In the genomic region with DNA sequence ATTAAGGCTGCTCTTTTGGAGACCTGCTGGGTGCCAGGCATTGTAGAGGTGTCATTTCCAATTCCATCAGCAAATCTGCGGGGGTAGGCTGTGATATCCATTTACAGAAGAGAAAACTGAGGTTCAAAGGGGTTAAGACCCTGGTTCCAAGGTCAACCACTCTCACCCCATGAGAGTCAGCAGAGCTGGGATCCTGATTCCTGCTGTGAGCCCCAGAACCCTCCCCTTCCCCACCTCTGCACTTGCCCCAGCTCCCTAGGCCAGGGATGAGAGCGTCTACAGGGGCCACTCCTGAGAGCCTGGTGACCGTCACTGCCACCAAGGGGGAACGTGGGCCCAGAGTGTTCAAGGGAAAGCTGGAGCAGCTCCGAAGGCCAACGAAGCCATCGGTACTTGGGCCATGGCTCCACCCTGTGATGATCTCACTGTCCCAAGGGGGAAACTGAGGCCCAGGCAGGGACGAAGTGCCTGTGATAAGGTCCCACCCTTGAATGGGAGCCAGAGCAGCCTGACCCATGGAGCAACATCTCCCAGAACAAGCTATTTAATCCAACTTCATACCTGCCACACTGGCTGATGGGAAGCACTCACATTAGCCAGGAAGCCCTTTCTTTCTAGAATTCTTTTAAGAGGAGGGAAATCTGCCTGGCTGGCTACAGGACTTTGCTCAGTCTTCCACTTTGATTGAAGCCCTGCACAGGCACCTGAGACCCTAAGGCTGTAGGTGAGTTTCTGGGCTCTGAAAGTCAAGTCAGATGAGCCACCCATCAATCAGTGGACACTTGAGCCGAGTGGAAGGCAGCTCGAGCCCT, we compare ENCODE assay signal across 1 cellular context.
A peak's percentile ranks its signal among the peaks of the same experiment; 100 is the strongest.
TF ChIP-seq lines count a peak whose summit lies in the region.

No MANE protein-coding gene starts in this region.

TF ChIP-seq in HepG2, 621 proteins besides CTCF, POLR2A, EP300 and RAD21:
- 0 out of 2 replicates have a peak, but pooled peaks have one; percentile 15 for TF ChIP-seq ZNF629 (CRISPR knock-in tag; conservative IDR thresholded peaks at IDR 0.05)
- no peak for TF ChIP-seq ZBTB20 (CRISPR knock-in tag; IDR thresholded peaks at IDR 0.05; ENCODE audit: borderline replicate concordance, low read depth)
